Comparison of ENCODE assay signal across 8 cellular contexts in the genomic region with DNA sequence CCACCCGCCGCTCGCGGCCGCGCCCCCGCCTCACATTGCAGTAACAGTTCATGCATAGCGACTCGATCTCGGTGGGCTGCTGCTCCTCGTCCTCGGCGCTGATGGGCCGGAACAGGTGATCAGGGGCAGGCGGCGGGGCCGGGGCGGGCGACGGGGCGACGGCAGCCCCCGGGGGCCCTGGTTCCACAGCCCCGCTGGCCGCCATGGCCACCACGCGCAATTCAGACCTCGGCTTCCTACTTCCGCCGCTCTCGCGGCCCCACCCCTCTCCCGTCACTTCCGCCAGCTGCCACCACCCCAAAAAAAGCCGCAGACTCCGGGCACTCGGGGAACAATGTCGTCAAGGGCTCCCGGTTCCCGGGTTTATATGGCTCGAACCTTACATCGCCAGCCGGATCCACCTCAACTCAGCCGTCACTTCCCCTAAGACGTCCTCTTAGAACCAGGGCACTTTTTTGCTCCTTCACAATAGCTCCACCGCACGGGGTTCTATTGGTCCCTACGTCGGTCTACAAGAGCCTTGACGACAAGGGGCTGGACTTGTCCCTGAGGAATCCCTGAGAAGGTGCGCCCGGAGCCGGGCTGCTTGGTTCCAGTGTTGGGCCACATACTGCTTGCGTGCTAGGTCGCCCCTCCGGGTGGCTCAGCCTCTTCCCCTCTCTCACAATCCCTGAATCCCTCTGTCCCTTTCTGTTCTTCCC. TPM values are rescaled to one million over a fixed set of nuclear protein-coding genes. Genes with fewer than 3 reads are reported as not detected.
DNase-seq lines count a peak whose midpoint lies in the region; ATAC-seq and TF ChIP-seq lines count a peak whose summit lies in the region.

A gene with protein sequence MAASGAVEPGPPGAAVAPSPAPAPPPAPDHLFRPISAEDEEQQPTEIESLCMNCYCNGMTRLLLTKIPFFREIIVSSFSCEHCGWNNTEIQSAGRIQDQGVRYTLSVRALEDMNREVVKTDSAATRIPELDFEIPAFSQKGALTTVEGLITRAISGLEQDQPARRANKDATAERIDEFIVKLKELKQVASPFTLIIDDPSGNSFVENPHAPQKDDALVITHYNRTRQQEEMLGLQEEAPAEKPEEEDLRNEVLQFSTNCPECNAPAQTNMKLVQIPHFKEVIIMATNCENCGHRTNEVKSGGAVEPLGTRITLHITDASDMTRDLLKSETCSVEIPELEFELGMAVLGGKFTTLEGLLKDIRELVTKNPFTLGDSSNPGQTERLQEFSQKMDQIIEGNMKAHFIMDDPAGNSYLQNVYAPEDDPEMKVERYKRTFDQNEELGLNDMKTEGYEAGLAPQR (minus strand): TSS at position 238 of the 701 bp plus-strand sequence. CDS start 33 bp downstream, at position 205.

- no peaks in the 10 kb centered on the region for H3K9me3 Mint-ChIP-seq in activated T-helper 17 cell treated with anti-CD3 and anti-CD28 coated beads, Interleukin-2, amount 50 U/mL, for 72 hours
- H3K9me3 Mint-ChIP-seq in naive thymus-derived CD8-positive, alpha-beta T cell: peaks cover 0 to 2% (median 0%) of the 10 kb centered on the region in 9 donors
- H3K9me3 Mint-ChIP-seq in stimulated activated naive B cell treated with anti-CD40 and anti-IgM and Interleukin-4, amounts not matched to agents 10 μg/mL and 1 μg/mL and 100 μg/mL, for 72 hours: no peaks in the 10 kb centered on the region

- H3K4me1 Mint-ChIP-seq in activated T-helper 17 cell treated with anti-CD3 and anti-CD28 coated beads, Interleukin-2, amount 50 U/mL, for 72 hours: peaks cover 33% of the 10 kb centered on the region
- H3K4me1 Mint-ChIP-seq in naive thymus-derived CD8-positive, alpha-beta T cell: peaks cover 20 to 56% (median 44%) of the 10 kb centered on the region in 4 donors
- H3K4me1 Mint-ChIP-seq in stimulated activated naive B cell treated with anti-CD40 and anti-IgM and Interleukin-4, amounts not matched to agents 10 μg/mL and 1 μg/mL and 100 μg/mL, for 72 hours: peaks cover 19 to 39% of the 10 kb centered on the region in 2 donors

- TF ChIP-seq CTCF in RWPE1 (conservative IDR thresholded peaks at IDR 0.05; ENCODE audit: low read depth) (no peak), fibroblast of mammary gland (conservative IDR thresholded peaks at IDR 0.05; ENCODE audit: control insufficient read depth, insufficient read depth, low read depth, low read length) (no peak)

- POLR2A ChIA-PET in RWPE1 (lab: Yijun Ruan, JAX; ENCODE audit: low non-redundant PET): interaction anchor here (0.6 kb wide), 1 partner anchor 318 kb away, joined by 3 read pairs; no protein-coding TSS in a partner anchor
- POLR2A ChIA-PET in naive thymus-derived CD8-positive, alpha-beta T cell (lab: Charles Lee): interaction anchor here (0.6 to 4.0 kb wide), 8 partner anchors 14 to 442 kb away, joined by 4 to 66 read pairs (median 8); partner anchors contain the start of genes APOA4, BUD13, SIDT2 and SIK3

- peaks cover 50% of the 10 kb centered on the region for H3K36me3 Mint-ChIP-seq in activated T-helper 17 cell treated with anti-CD3 and anti-CD28 coated beads, Interleukin-2, amount 50 U/mL, for 72 hours (ENCODE audit: low read depth)
- H3K36me3 Mint-ChIP-seq in naive thymus-derived CD8-positive, alpha-beta T cell: peaks cover 0 to 41% (median 14%) of the 10 kb centered on the region in 3 donors
- H3K36me3 Mint-ChIP-seq in stimulated activated naive B cell treated with anti-CD40 and anti-IgM and Interleukin-4, amounts not matched to agents 10 μg/mL and 1 μg/mL and 100 μg/mL, for 72 hours: peaks cover 26 to 38% of the 10 kb centered on the region in 2 donors

- H3K27me3 Mint-ChIP-seq in activated T-helper 17 cell treated with anti-CD3 and anti-CD28 coated beads, Interleukin-2, amount 50 U/mL, for 72 hours: no peaks in the 10 kb centered on the region
- peaks cover 0 to 5% (median 0%) of the 10 kb centered on the region in 5 donors for H3K27me3 Mint-ChIP-seq in naive thymus-derived CD8-positive, alpha-beta T cell
- H3K27me3 Mint-ChIP-seq in stimulated activated naive B cell treated with anti-CD40 and anti-IgM and Interleukin-4, amounts not matched to agents 10 μg/mL and 1 μg/mL and 100 μg/mL, for 72 hours: peaks cover 7 to 10% of the 10 kb centered on the region in 2 donors

- H3K4me3 ChIP-seq in fibroblast of mammary gland (ENCODE audit: control insufficient read depth, low read depth, low read length): peak within 1 kb of the TSS; percentile 79

- CTCF ChIA-PET in RWPE1 (lab: Yijun Ruan, JAX): interaction anchor here (0.5 to 1.4 kb wide), 5 partner anchors 16 to 308 kb away, joined by 3 to 5 read pairs (median 4); no protein-coding TSS in a partner anchor

- H3K27ac Mint-ChIP-seq in activated T-helper 17 cell treated with anti-CD3 and anti-CD28 coated beads, Interleukin-2, amount 50 U/mL, for 72 hours: peak within 1 kb of the TSS; percentile 98
- H3K27ac Mint-ChIP-seq in naive thymus-derived CD8-positive, alpha-beta T cell: peak within 1 kb of the TSS; percentile 86 to 100 (median 98)
- peak within 1 kb of the TSS; percentile 98 for H3K27ac Mint-ChIP-seq in stimulated activated naive B cell treated with anti-CD40 and anti-IgM and Interleukin-4, amounts not matched to agents 10 μg/mL and 1 μg/mL and 100 μg/mL, for 72 hours

- peak within 1 kb of the TSS; percentile 58 for H3K27ac ChIP-seq in RWPE1

- no peak for TF ChIP-seq RAD21 in Ishikawa (IDR thresholded peaks at IDR 0.05; ENCODE audit: low read depth)

- H3K4me3 Mint-ChIP-seq in activated T-helper 17 cell treated with anti-CD3 and anti-CD28 coated beads, Interleukin-2, amount 50 U/mL, for 72 hours: peak within 1 kb of the TSS; percentile 99
- H3K4me3 Mint-ChIP-seq in naive thymus-derived CD8-positive, alpha-beta T cell: peak within 1 kb of the TSS; percentile 75 to 99 (median 97)
- H3K4me3 Mint-ChIP-seq in stimulated activated naive B cell treated with anti-CD40 and anti-IgM and Interleukin-4, amounts not matched to agents 10 μg/mL and 1 μg/mL and 100 μg/mL, for 72 hours: peak within 1 kb of the TSS; percentile 95 to 96

- TF ChIP-seq EP300 in Ishikawa (IDR thresholded peaks at IDR 0.05; ENCODE audit: borderline replicate concordance): no peak

- peak; percentile 89 for ATAC-seq in GM21528 (IDR thresholded peaks at IDR 0.05; ENCODE audit: low FRiP score, unreplicated experiment)
- peak; percentile 91 for ATAC-seq in activated T-helper 17 cell treated with anti-CD3 and anti-CD28 coated beads, Interleukin-2, amount 50 U/mL, for 72 hours (replicated peaks)
- peak; percentile 84 to 87 for ATAC-seq in naive thymus-derived CD8-positive, alpha-beta T cell
- ATAC-seq in stimulated activated naive B cell treated with anti-CD40 and anti-IgM and Interleukin-4, amounts not matched to agents 10 μg/mL and 1 μg/mL and 100 μg/mL, for 72 hours (replicated peaks): peak; percentile 91 to 94

- DNase-seq in DMS114 treated with DMSO at 0.1 percent for 48 hours (lab: John Stamatoyannopoulos, UW; ENCODE audit: unreplicated experiment) (peak; percentile 38), RWPE1 (ENCODE audit: low spot score) (peak; percentile 83), fibroblast of mammary gland (ENCODE audit: low read depth) (peak; percentile 48)
- peak; percentile 71 to 91 (median 84) for DNase-seq in naive thymus-derived CD8-positive, alpha-beta T cell
- peak; percentile 72 for DNase-seq in stimulated activated naive B cell treated with anti-CD40 and anti-IgM and Interleukin-4, amounts not matched to agents 10 μg/mL and 1 μg/mL and 100 μg/mL, for 72 hours

TF ChIP-seq in Ishikawa, 13 proteins besides CTCF, POLR2A, EP300 and RAD21 (continues in another document):
- TF ChIP-seq REST (IDR thresholded peaks at IDR 0.05; ENCODE audit: low read depth) (no peak), YY1 (IDR thresholded peaks at IDR 0.05; ENCODE audit: low read depth) (peak; percentile 87), TCF12 (IDR thresholded peaks at IDR 0.05; ENCODE audit: low read depth) (peak; percentile 40; the same call in 1 of the 2 replicates), EGR1 (IDR thresholded peaks at IDR 0.05) (no peak), USF1 (IDR thresholded peaks at IDR 0.05) (no peak), CREB1 (IDR thresholded peaks at IDR 0.05; ENCODE audit: low read depth) (peak; percentile 74), CEBPB (IDR thresholded peaks at IDR 0.05) (no peak)
- TF ChIP-seq, protein P1, sequence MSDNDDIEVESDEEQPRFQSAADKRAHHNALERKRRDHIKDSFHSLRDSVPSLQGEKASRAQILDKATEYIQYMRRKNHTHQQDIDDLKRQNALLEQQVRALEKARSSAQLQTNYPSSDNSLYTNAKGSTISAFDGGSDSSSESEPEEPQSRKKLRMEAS (IDR thresholded peaks at IDR 0.05): peak; percentile 82

RNA-seq across cellular contexts. Expression of the gene that starts here (rescaled TPM):
- total RNA-seq in activated T-helper 17 cell treated with anti-CD3 and anti-CD28 coated beads, Interleukin-2, amount 50 U/mL, for 72 hours: 10 to 100 TPM; 66.4 to 98.1 TPM
- total RNA-seq in naive thymus-derived CD8-positive, alpha-beta T cell: 10 to 100 TPM; 66.5 to 74.4 TPM
- 10 to 100 TPM; 29.5 to 42.9 (median 36.1) TPM for polyA plus RNA-seq in naive thymus-derived CD8-positive, alpha-beta T cell

Comparison
In these comparisons a context has a peak if more than half of its experiments do, and no peak if none do; other contexts are left out.
1. Peak in every context shown above with its lines: DNase-seq, ATAC-seq, H3K4me3 ChIP-seq and H3K27ac ChIP-seq.